33 cellular contexts compared by ENCODE assay signal in the genomic region with DNA sequence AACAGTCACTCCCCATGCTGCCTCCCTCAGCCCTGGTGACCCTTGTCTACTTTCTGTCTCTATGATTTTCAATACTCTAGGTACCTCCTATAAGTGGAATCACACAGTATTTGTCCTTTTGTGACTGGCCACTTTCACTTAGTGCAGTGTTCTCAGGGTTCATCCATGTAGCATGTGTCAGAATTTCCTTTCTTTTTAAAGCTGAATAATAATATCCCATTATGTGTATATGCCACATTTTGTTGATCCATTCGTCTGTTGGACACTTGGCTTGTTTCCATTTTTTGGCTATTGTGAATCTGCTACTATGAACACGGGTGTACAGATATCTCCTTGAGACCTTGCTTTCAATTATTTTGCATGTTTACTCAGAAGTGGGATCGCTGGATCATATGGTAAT. TPM values are rescaled to one million over a fixed set of nuclear protein-coding genes. Genes with fewer than 3 reads are reported as not detected.
"Had no signal": no experiment of that assay in that cellular context is flagged by ENCODE, and none has a peak within 500 bp of the region (broad histone marks: within the 10 kb centered on the region; RNA-seq: fewer than 3 reads in every experiment).

No MANE protein-coding gene starts in this region.

- H3K9me3 ChIP-seq: Peyer's patch had no signal

- DNase-seq: activated B cell treated with CpG ODN at 0.5 μM for 24 hours; activated CD4-positive, alpha-beta memory T cell treated with anti-CD3 and anti-CD28 coated beads for 36 hours; activated CD4-positive, alpha-beta T cell treated with anti-CD3 and anti-CD28 coated beads for 4 hours; activated CD4-positive, alpha-beta T cell treated with anti-CD3 and anti-CD28 coated beads, Interleukin-2, amount 50 U/mL, for 1 hour; activated CD4-positive, CD25-positive, alpha-beta regulatory T cell treated with anti-CD3 and anti-CD28 coated beads, Interleukin-2, amount 50 U/mL, for 72 hours; activated CD8-positive, alpha-beta memory T cell treated with anti-CD3 and anti-CD28 coated beads for 24 hours; activated naive CD4-positive, alpha-beta T cell treated with anti-CD3 and anti-CD28 coated beads, Interleukin-2, amount 10 ng/mL, durations not matched to agents 7 days and 5 days; activated naive CD8-positive, alpha-beta T cell treated with anti-CD3 and anti-CD28 coated beads for 36 hours; activated T-cell treated with anti-CD3 and anti-CD28 coated beads, Interleukin-2, amount 50 U/mL, for 1 hour; activated T-cell treated with anti-CD3 and anti-CD28 coated beads, Interleukin-2, amount 50 U/mL, for 72 hours; amniotic stem cell; aorta; brain microvascular endothelial cell; MM.1S; MV-4-11; NCI-H1092; NCI-H1436 treated with DMSO at 0.1 percent for 48 hours; NCI-H1694 treated with DMSO at 0.1 percent for 48 hours; NCI-H2029; NCI-H345; NCI-H524 treated with DMSO at 0.1 percent for 48 hours; Peyer's patch; RPMI8226; SHP77 treated with DMSO at 0.1 percent for 48 hours; T-helper 1 cell; T-helper 2 cell; T-helper 9 cell had no signal

- H3K4me1 ChIP-seq: Peyer's patch had no signal

- H3K9ac ChIP-seq: KMS-11 had no signal

- H3K4me3 ChIP-seq: Peyer's patch had no signal

- H3K4me2 ChIP-seq: KMS-11 had no signal

- H3K27ac ChIP-seq: brain microvascular endothelial cell, KMS-11, Peyer's patch, VCaP had no signal

- H3K27me3 ChIP-seq: brain microvascular endothelial cell, Peyer's patch had no signal

RNA-seq across cellular contexts. Expression of gene GOLGA6A, which starts 53.7 kb away (rescaled TPM):
- total RNA-seq: activated B cell treated with CpG ODN at 0.5 μM for 24 hours; activated CD4-positive, alpha-beta memory T cell treated with anti-CD3 and anti-CD28 coated beads for 36 hours; activated naive CD8-positive, alpha-beta T cell treated with anti-CD3 and anti-CD28 coated beads for 36 hours; activated T-helper 2 cell treated with anti-CD3 and anti-CD28 coated beads, Interferon-gamma antibody, Interleukin-2, Interleukin-4, amounts not matched to agents 10 μg/mL and 5 μg/mL and 100 μg/mL, durations not matched to agents 14 hours and 24 hours and 36 hours; aorta; LHCN-M2; NCI-H460; SK-MEL-5 had no signal
- polyA plus RNA-seq: aorta had no signal
